Comparison of ENCODE assay signal across 25 cellular contexts in genomic region chr5:53923969-53924876, GRCh38.
DNase-seq lines count a peak whose midpoint lies in the region; ATAC-seq and TF ChIP-seq lines count a peak whose summit lies in the region.
"Had no signal": no experiment of that assay in that cellular context is flagged by ENCODE, and none has a peak within 500 bp of the region (broad histone marks: within the 10 kb centered on the region; RNA-seq: fewer than 3 reads in every experiment).

No MANE protein-coding gene starts in this region.

- H3K27me3 ChIP-seq in H7 (ENCODE audit: control insufficient read depth, insufficient read depth, low read length): no peaks in the 10 kb centered on the region
- H3K27me3 ChIP-seq: dorsolateral prefrontal cortex, gastroesophageal sphincter, SJSA1, upper lobe of right lung had no signal

- TF ChIP-seq CTCF in fibroblast of the aortic adventitia (IDR thresholded peaks at IDR 0.05; ENCODE audit: insufficient read depth, low read length): no peak

- ATAC-seq in Right ventricle myocardium inferior (peak; percentile 26), Right ventricle myocardium superior (ENCODE audit: poor library complexity) (no peak), GM21717 (IDR thresholded peaks at IDR 0.05; ENCODE audit: unreplicated experiment) (no peak)
- ATAC-seq: gastroesophageal sphincter, HepG2, T-helper 17 cell, upper lobe of right lung, WTC11 had no signal

- DNase-seq in Right ventricle myocardium inferior (ENCODE audit: missing footprints): no peak
- DNase-seq in Right ventricle myocardium superior: no peak
- DNase-seq in NCI-H524 treated with DMSO at 0.1 percent for 48 hours (lab: John Stamatoyannopoulos, UW): peak; percentile 31
- peak; percentile 47 for DNase-seq in fibroblast of the aortic adventitia (ENCODE audit: low read depth)
- DNase-seq in activated gamma-delta T cell (lab: John Stamatoyannopoulos, UW): no peak
- no peak for DNase-seq in H7
- DNase-seq in Ammon's horn (ENCODE audit: low spot score): no peak
- DNase-seq: ACHN; activated CD4-positive, alpha-beta T cell treated with anti-CD3 and anti-CD28 coated beads, Interleukin-2, amount 50 U/mL, for 4 hours; activated gamma-delta T cell treated with Interleukin-2 at 50 U/mL for 16 hours; caudate nucleus; CD4-positive, alpha-beta T cell; DND-41; dorsolateral prefrontal cortex; kidney; mammary epithelial cell; NCI-H774; stimulated activated CD8-positive, alpha-beta memory T cell treated with anti-CD3 and anti-CD28 coated beads, Interleukin-4, amount 100 ng/mL, for 48 hours; T-helper 17 cell; upper lobe of right lung had no signal

- H3K4me3 ChIP-seq in fibroblast of the aortic adventitia (ENCODE audit: low read depth, low read length) (no peak overlapping the region), H7 (ENCODE audit: insufficient read depth, low read depth, low read length) (no peak overlapping the region)
- H3K4me3 ChIP-seq: dorsolateral prefrontal cortex, gastroesophageal sphincter, SJSA1, upper lobe of right lung had no signal

- H3K36me3 ChIP-seq in H7 (replicated peaks; ENCODE audit: control insufficient read depth, insufficient read depth, low read length): no peaks in the 10 kb centered on the region
- H3K36me3 ChIP-seq: gastroesophageal sphincter, SJSA1, upper lobe of right lung had no signal

- intact Hi-C loops in Right ventricle myocardium inferior (cut with DNase I): no loop called here
- intact Hi-C loops in Right ventricle myocardium superior (cut with DNase I): no loop called here

Comparison
In these comparisons a context has a peak if more than half of its experiments do, and no peak if none do; other contexts are left out.
1. DNase-seq: peak in NCI-H524 treated with DMSO at 0.1 percent for 48 hours (single experiment) and fibroblast of the aortic adventitia (single experiment); none in Right ventricle myocardium inferior (single experiment), Right ventricle myocardium superior (single experiment), activated gamma-delta T cell (single experiment), H7 (single experiment) and Ammon's horn (single experiment).